Comparison of ENCODE assay signal across 22 cellular contexts in genomic region chr22:25086902-25087282, GRCh38.
DNase-seq lines count a peak whose midpoint lies in the region; ATAC-seq, FAIRE-seq and TF ChIP-seq lines count a peak whose summit lies in the region.
"Had no signal": no experiment of that assay in that cellular context is flagged by ENCODE, and none has a peak within 500 bp of the region (broad histone marks: within the 10 kb centered on the region; RNA-seq: fewer than 3 reads in every experiment).

No MANE protein-coding gene starts in this region.

- H3K36me3 Mint-ChIP-seq in T-helper 1 cell treated with Interleukin-12 subunit alpha and Interleukin-12 subunit beta and Interleukin-4 antibody, amounts not matched to agents 30 μg/mL and 1 μg/mL, for 36 hours (ENCODE audit: low read depth) = peaks cover 9% of the 10 kb centered on the region
- H3K36me3 Mint-ChIP-seq: activated CD4-positive, alpha-beta memory T cell treated with anti-CD3 and anti-CD28 coated beads for 36 hours; CD8-positive, alpha-beta T cell; naive B cell had no signal

- H2AFZ ChIP-seq in HepG2 (ENCODE audit: low read length) (no peak overlapping the region), endothelial cell of umbilical vein (ENCODE audit: low read depth, low read length) (no peak overlapping the region)

- ATAC-seq in HepG2 (no peak), right lobe of liver (no peak), aorta (ENCODE audit: low FRiP score) (no peak)
- ATAC-seq: CD8-positive, alpha-beta T cell; HCT116 had no signal

- CTCF ChIA-PET in HepG2 (lab: Yijun Ruan, JAX; ENCODE audit: low intra/inter-chr PET ratio, low total read pairs) = no interaction called here
- CTCF ChIA-PET in endothelial cell of umbilical vein (lab: Charles Lee) = interaction anchor here (1.0 to 1.6 kb wide), 4 partner anchors 22 to 115 kb away, joined by 3 to 11 read pairs (median 4); no protein-coding TSS in a partner anchor

- TF ChIP-seq POLR2A in HepG2 (IDR thresholded peaks at IDR 0.05; ENCODE audit: insufficient read depth in 1 of 2, low read depth in 2 of 2, low read length in 2 of 2) (no peak), right lobe of liver (IDR thresholded peaks at IDR 0.05) (no peak), endothelial cell of umbilical vein (IDR thresholded peaks at IDR 0.05; ENCODE audit: low read depth, low read length) (no peak), sigmoid colon (IDR thresholded peaks at IDR 0.05) (no peak)

- peaks cover 59% of the 10 kb centered on the region for H3K4me1 Mint-ChIP-seq in T-helper 1 cell treated with Interleukin-12 subunit alpha and Interleukin-12 subunit beta and Interleukin-4 antibody, amounts not matched to agents 30 μg/mL and 1 μg/mL, for 36 hours (ENCODE audit: low read depth)

- no peaks in the 10 kb centered on the region for H3K9me3 Mint-ChIP-seq in T-helper 1 cell treated with Interleukin-12 subunit alpha and Interleukin-12 subunit beta and Interleukin-4 antibody, amounts not matched to agents 30 μg/mL and 1 μg/mL, for 36 hours
- H3K9me3 Mint-ChIP-seq: activated CD4-positive, alpha-beta memory T cell treated with anti-CD3 and anti-CD28 coated beads for 36 hours; activated naive CD4-positive, alpha-beta T cell treated with anti-CD3 and anti-CD28 coated beads for 36 hours; CD8-positive, alpha-beta T cell; naive B cell; stimulated activated naive CD8-positive, alpha-beta T cell treated with anti-CD3 and anti-CD28 coated beads, Interleukin-15, amount 100 ng/mL, for 72 hours had no signal

- intact Hi-C loops in HepG2 (cut with micrococcal nuclease; ENCODE audit: unreplicated experiment) = no loop called here
- intact Hi-C loops in right lobe of liver (cut with DNase I) = no loop called here
- intact Hi-C loops in endothelial cell of umbilical vein (cut with micrococcal nuclease) = loop anchor here (1.0 kb wide), 4 partner anchors 24 to 115 kb away; no protein-coding TSS in a partner anchor
- intact Hi-C loops in aorta (cut with DNase I) = no loop called here
- intact Hi-C loops in sigmoid colon (cut with DNase I) = no loop called here

- dilution Hi-C loops in endothelial cell of umbilical vein (cut with MboI; ENCODE audit: extremely low pct_ligation_motif_present, low sequenced_read_pairs) = no loop called here

- H3K36me3 ChIP-seq in HepG2 (replicated peaks in 1 of 2; ENCODE audit: control insufficient read depth in 1 of 2, insufficient read depth in 2 of 2, low read length in 2 of 2) (no peaks in the 10 kb centered on the region), right lobe of liver (no peaks in the 10 kb centered on the region), endothelial cell of umbilical vein (ENCODE audit: control insufficient read depth in 2 of 2, extremely low read depth in 1 of 2, insufficient read depth in 2 of 2, low read length in 2 of 2) (no peaks in the 10 kb centered on the region), aorta (ENCODE audit: control insufficient read depth in 1 of 2, insufficient read depth in 2 of 2, low read length in 1 of 2) (peaks cover 0 to 2% of the 10 kb centered on the region in 2 donors), sigmoid colon (no peaks in the 10 kb centered on the region), HAP-1 (replicated peaks) (no peaks in the 10 kb centered on the region)
- H3K36me3 ChIP-seq: spleen had no signal

- H3K4me3 Mint-ChIP-seq in T-helper 1 cell treated with Interleukin-12 subunit alpha and Interleukin-12 subunit beta and Interleukin-4 antibody, amounts not matched to agents 30 μg/mL and 1 μg/mL, for 36 hours = peak overlapping the region; percentile 21
- H3K4me3 Mint-ChIP-seq: activated CD4-positive, alpha-beta memory T cell treated with anti-CD3 and anti-CD28 coated beads for 36 hours; activated naive CD4-positive, alpha-beta T cell treated with anti-CD3 and anti-CD28 coated beads for 36 hours; CD8-positive, alpha-beta T cell had no signal

- no peaks in the 10 kb centered on the region for H3K79me2 ChIP-seq in HepG2 (ENCODE audit: insufficient read depth, low read length)
- H3K79me2 ChIP-seq in endothelial cell of umbilical vein (ENCODE audit: control insufficient read depth, insufficient read depth, low read length) = no peaks in the 10 kb centered on the region

- no TSS peak for BruUV-seq in HepG2 (replicated peaks; lab: Mats Ljungman, UMichigan)
- no TSS peak for BruUV-seq in endothelial cell of umbilical vein (replicated peaks; lab: Mats Ljungman, UMichigan)

- H3K27me3 ChIP-seq in HepG2 (ENCODE audit: control insufficient read depth in 1 of 2, insufficient read depth in 2 of 2, low read length in 2 of 2) (no peaks in the 10 kb centered on the region), right lobe of liver (no peaks in the 10 kb centered on the region), endothelial cell of umbilical vein (ENCODE audit: control insufficient read depth in 2 of 2, insufficient read depth in 2 of 2, low read length in 2 of 2) (no peaks in the 10 kb centered on the region), aorta (ENCODE audit: control insufficient read depth in 1 of 2, insufficient read depth in 2 of 2, low read length in 1 of 2) (no peaks in the 10 kb centered on the region), sigmoid colon (no peaks in the 10 kb centered on the region), HAP-1 (ENCODE audit: low read depth) (no peaks in the 10 kb centered on the region)
- H3K27me3 ChIP-seq: spleen had no signal

- H3K27me3 Mint-ChIP-seq in T-helper 1 cell treated with Interleukin-12 subunit alpha and Interleukin-12 subunit beta and Interleukin-4 antibody, amounts not matched to agents 30 μg/mL and 1 μg/mL, for 36 hours (ENCODE audit: low read depth) = no peaks in the 10 kb centered on the region
- H3K27me3 Mint-ChIP-seq: activated CD4-positive, alpha-beta memory T cell treated with anti-CD3 and anti-CD28 coated beads for 36 hours; stimulated activated naive CD8-positive, alpha-beta T cell treated with anti-CD3 and anti-CD28 coated beads, Interleukin-15, amount 100 ng/mL, for 72 hours had no signal

- no peak overlapping the region for H3K9ac ChIP-seq in HepG2 (ENCODE audit: insufficient read depth, low read depth, low read length)
- peak overlapping the region; percentile 20 for H3K9ac ChIP-seq in endothelial cell of umbilical vein (replicated peaks; ENCODE audit: extremely low read depth, insufficient read depth, low read length)
- H3K9ac ChIP-seq: SK-N-SH had no signal

- FAIRE-seq in HepG2 (lab: Jason Lieb, UNC) (no peak), endothelial cell of umbilical vein (lab: Jason Lieb, UNC) (no peak)

- DNase-seq in T-helper 1 cell = no peak
- DNase-seq in HepG2 (ENCODE audit: low spot score) = no peak
- no peak for DNase-seq in right lobe of liver
- DNase-seq in endothelial cell of umbilical vein (ENCODE audit: low read depth, low spot score) = no peak
- no peak for DNase-seq in aorta
- DNase-seq in sigmoid colon = no peak
- no peak for DNase-seq in HAP-1 (ENCODE audit: low spot score in 2 of 2)
- DNase-seq: CD8-positive, alpha-beta T cell; DMS 273 treated with DMSO at 0.1 percent for 48 hours; naive B cell; NCI-H1105 treated with DMSO at 0.1 percent for 48 hours; NCI-H2029; NCI-H2227 treated with DMSO at 0.1 percent for 48 hours; SK-N-SH; spleen; stimulated activated CD4-positive, alpha-beta T cell treated with anti-CD3 and anti-CD28 coated beads, Interleukin-4, amount 100 ng/mL, for 1 hour; trophoblast cell had no signal

- TF ChIP-seq CTCF in HepG2 (CRISPR knock-in tag; IDR thresholded peaks at IDR 0.05) = no peak
- TF ChIP-seq CTCF in right lobe of liver (IDR thresholded peaks at IDR 0.05) = no peak
- TF ChIP-seq CTCF in endothelial cell of umbilical vein (IDR thresholded peaks at IDR 0.05; ENCODE audit: extremely low read depth in 1 of 2, insufficient read depth in 1 of 2, low read depth in 1 of 2, low read length in 2 of 2) = no peak
- no peak for TF ChIP-seq CTCF in sigmoid colon (IDR thresholded peaks at IDR 0.05)

- H4K20me1 ChIP-seq in HepG2 (ENCODE audit: insufficient read depth, low read length) = no peaks in the 10 kb centered on the region
- H4K20me1 ChIP-seq in endothelial cell of umbilical vein (replicated peaks; ENCODE audit: control insufficient read depth, extremely low read depth, insufficient read depth, low read length) = no peaks in the 10 kb centered on the region

- H3K27ac Mint-ChIP-seq in T-helper 1 cell treated with Interleukin-12 subunit alpha and Interleukin-12 subunit beta and Interleukin-4 antibody, amounts not matched to agents 30 μg/mL and 1 μg/mL, for 36 hours = peak overlapping the region; percentile 72
- H3K27ac Mint-ChIP-seq: stimulated activated naive CD8-positive, alpha-beta T cell treated with anti-CD3 and anti-CD28 coated beads, Interleukin-15, amount 100 ng/mL, for 72 hours had no signal

- no peaks in the 10 kb centered on the region for H3K9me1 ChIP-seq in endothelial cell of umbilical vein (replicated peaks; ENCODE audit: control insufficient read depth, extremely low read depth, insufficient read depth, low read length)

- H3K4me1 ChIP-seq in HepG2 (ENCODE audit: insufficient read depth, low read length) = peaks cover 48% of the 10 kb centered on the region
- peaks cover 0 to 25% (median 10%) of the 10 kb centered on the region in 4 donors for H3K4me1 ChIP-seq in right lobe of liver
- H3K4me1 ChIP-seq in endothelial cell of umbilical vein (ENCODE audit: control insufficient read depth, extremely low read depth, insufficient read depth, low read length) = peaks cover 40% of the 10 kb centered on the region
- no peaks in the 10 kb centered on the region for H3K4me1 ChIP-seq in aorta (ENCODE audit: control insufficient read depth in 1 of 2, insufficient read depth in 2 of 2, low read length in 2 of 2)
- peaks cover 0 to 3% (median 0%) of the 10 kb centered on the region in 4 donors for H3K4me1 ChIP-seq in sigmoid colon
- no peaks in the 10 kb centered on the region for H3K4me1 ChIP-seq in HAP-1

- WGBS in HepG2 (ENCODE audit: low lambda C conversion rate) = 78% methylated on average over 5 of the region's 5 CpGs
- WGBS in right lobe of liver (ENCODE audit: insufficient coverage, low coverage, low lambda C conversion rate, missing lambda C conversion rate) = 78% methylated on average over 5 of the region's 5 CpGs
- 36 to 37% methylated on average over 5 of the region's 5 CpGs for WGBS in aorta, 2 donors
- WGBS in sigmoid colon, 2 donors = 71 to 81% methylated on average over 5 of the region's 5 CpGs

- H3K4me3 ChIP-seq in HepG2 (replicated peaks in 1 of 3; ENCODE audit: insufficient read depth in 1 of 3, low read depth in 2 of 3, low read length in 3 of 3) = no peak overlapping the region
- no peak overlapping the region for H3K4me3 ChIP-seq in right lobe of liver
- H3K4me3 ChIP-seq in endothelial cell of umbilical vein (replicated peaks in 1 of 3; ENCODE audit: insufficient read depth in 1 of 3, low read depth in 1 of 3, low read length in 3 of 3) = no peak overlapping the region
- H3K4me3 ChIP-seq in aorta (ENCODE audit: low read length in 2 of 2) = no peak overlapping the region
- H3K4me3 ChIP-seq in sigmoid colon = no peak overlapping the region
- H3K4me3 ChIP-seq in HAP-1 = no peak overlapping the region
- H3K4me3 ChIP-seq: spleen had no signal

- TF ChIP-seq RAD21 in HepG2 (CRISPR knock-in tag; IDR thresholded peaks at IDR 0.05) = no peak

- H3K27ac ChIP-seq in HepG2 (ENCODE audit: extremely low read length, insufficient read depth, low read length) = peak overlapping the region; percentile 50
- H3K27ac ChIP-seq in right lobe of liver = no peak overlapping the region
- peak overlapping the region; percentile 59 for H3K27ac ChIP-seq in endothelial cell of umbilical vein (ENCODE audit: insufficient read depth, low read depth, low read length)
- H3K27ac ChIP-seq in aorta (ENCODE audit: low read depth in 1 of 2, low read length in 2 of 2) = peak overlapping the region; percentile 43 to 61
- H3K27ac ChIP-seq in sigmoid colon = no peak overlapping the region
- H3K27ac ChIP-seq: spleen had no signal

- in situ Hi-C loops in HepG2 (cut with HindIII; ENCODE audit: extremely low pct_ligation_motif_present, low pct_unique_long_range_greater_than_20kb) (no loop called here), HAP-1 (cut with MboI; ENCODE audit: low sequenced_read_pairs) (no loop called here)

- H3K9me3 ChIP-seq in HepG2 (ENCODE audit: low read length) (no peaks in the 10 kb centered on the region), right lobe of liver (no peaks in the 10 kb centered on the region), endothelial cell of umbilical vein (replicated peaks; ENCODE audit: control insufficient read depth, insufficient read depth, low read length) (no peaks in the 10 kb centered on the region), aorta (ENCODE audit: control insufficient read depth, low read length) (no peaks in the 10 kb centered on the region), sigmoid colon (no peaks in the 10 kb centered on the region), HAP-1 (no peaks in the 10 kb centered on the region)
- H3K9me3 ChIP-seq: SK-N-SH, spleen had no signal

- TF ChIP-seq EP300 in HepG2 (IDR thresholded peaks at IDR 0.05; ENCODE audit: low read depth in 2 of 2, low read length in 2 of 2) = no peak
- no peak for TF ChIP-seq EP300 in HepG2 (CRISPR knock-in tag; IDR thresholded peaks at IDR 0.05; ENCODE audit: borderline replicate concordance)
- TF ChIP-seq EP300 in sigmoid colon (IDR thresholded peaks at IDR 0.05) = no peak

- POLR2A ChIA-PET in HepG2 (lab: Yijun Ruan, JAX) = interaction anchor here (0.6 kb wide), 1 partner anchor 20 kb away, joined by 3 read pairs; no protein-coding TSS in a partner anchor
- POLR2A ChIA-PET in endothelial cell of umbilical vein (lab: Charles Lee) = no interaction called here

- H3K4me2 ChIP-seq in HepG2 (ENCODE audit: low read depth, low read length) = no peak overlapping the region
- H3K4me2 ChIP-seq in endothelial cell of umbilical vein (ENCODE audit: insufficient read depth, low read length) = no peak overlapping the region
- H3K4me2 ChIP-seq: SK-N-SH had no signal

Comparison
In these comparisons a context has a peak if more than half of its experiments do, and no peak if none do; other contexts are left out.
1. H3K27ac ChIP-seq: peak in HepG2 (single experiment), endothelial cell of umbilical vein (single experiment) and aorta (2 of 2); none in right lobe of liver (0 of 3) and sigmoid colon (0 of 4).